In genomic region chr1:12618661-12619395, GRCh38 we compare ENCODE assay signal across 1 cellular context.
TF ChIP-seq lines count a peak whose summit lies in the region.

No MANE protein-coding gene starts in this region.

TF ChIP-seq in HepG2, 621 proteins besides CTCF, POLR2A, EP300 and RAD21 (continued from another document and continues in another):
- peak; percentile 74; the same call in 1 of the 2 replicates for TF ChIP-seq ESRRA (CRISPR knock-in tag; IDR thresholded peaks at IDR 0.05; ENCODE audit: low read depth)
- peak; percentile 19; the same call in 1 of the 2 replicates for TF ChIP-seq REPIN1 (CRISPR knock-in tag; IDR thresholded peaks at IDR 0.05; ENCODE audit: borderline replicate concordance, low read depth)
- TF ChIP-seq TARDBP (CRISPR knock-in tag; IDR thresholded peaks at IDR 0.05), result peak; percentile 80; the same call in 1 of the 2 replicates
- TF ChIP-seq ZBTB26 (CRISPR knock-in tag; IDR thresholded peaks at IDR 0.05; ENCODE audit: borderline replicate concordance), result no peak
- no peak for TF ChIP-seq NFYC (CRISPR knock-in tag; IDR thresholded peaks at IDR 0.05)
- TF ChIP-seq MXD4 (CRISPR knock-in tag; IDR thresholded peaks at IDR 0.05), result peak; percentile 46; the same call in 1 of the 2 replicates
- TF ChIP-seq ZNF503 (CRISPR knock-in tag; IDR thresholded peaks at IDR 0.05), result peak; percentile 89
- peak; percentile 96 for TF ChIP-seq JUNB (CRISPR knock-in tag; IDR thresholded peaks at IDR 0.05; ENCODE audit: borderline replicate concordance)
- peak; percentile 91; the same call in 1 of the 2 replicates for TF ChIP-seq CBX5 (CRISPR knock-in tag; IDR thresholded peaks at IDR 0.05; ENCODE audit: borderline replicate concordance)
- TF ChIP-seq ZMAT3 (CRISPR knock-in tag; conservative IDR thresholded peaks at IDR 0.05), result 0 out of 2 replicates have a peak, but pooled peaks have one; percentile 6
- no peak for TF ChIP-seq PLRG1 (conservative IDR thresholded peaks at IDR 0.05)
- TF ChIP-seq ZBTB10 (CRISPR knock-in tag; IDR thresholded peaks at IDR 0.05; ENCODE audit: borderline replicate concordance), result peak; percentile 34; the same call in 1 of the 2 replicates
- peak; percentile 88 for TF ChIP-seq ELF1 (CRISPR knock-in tag; IDR thresholded peaks at IDR 0.05)
- TF ChIP-seq SATB2 (CRISPR knock-in tag; IDR thresholded peaks at IDR 0.05), result no peak
- no peak for TF ChIP-seq CEBPB (IDR thresholded peaks at IDR 0.05; ENCODE audit: borderline replicate concordance, low read depth, low read length)
- no peak for TF ChIP-seq ZNF776 (CRISPR knock-in tag; IDR thresholded peaks at IDR 0.05)
- no peak for TF ChIP-seq ZNF850 (CRISPR knock-in tag; conservative IDR thresholded peaks at IDR 0.05)
- TF ChIP-seq NKX3-1 (CRISPR knock-in tag; IDR thresholded peaks at IDR 0.05), result peak; percentile 35; the same call in 1 of the 2 replicates
- no peak for TF ChIP-seq SMARCE1 (IDR thresholded peaks at IDR 0.05; ENCODE audit: borderline replicate concordance)
- no peak for TF ChIP-seq MTERF4 (CRISPR knock-in tag; IDR thresholded peaks at IDR 0.05)
- TF ChIP-seq HIVEP1 (CRISPR knock-in tag; IDR thresholded peaks at IDR 0.05), result peak; percentile 94
- 0 out of 2 replicates have a peak, but pooled peaks have one; percentile 48 for TF ChIP-seq ZNF556 (CRISPR knock-in tag; IDR thresholded peaks at IDR 0.05; ENCODE audit: borderline replicate concordance)
- no peak for TF ChIP-seq ZSCAN29 (CRISPR knock-in tag; conservative IDR thresholded peaks at IDR 0.05)
- no peak for TF ChIP-seq BRF2 (CRISPR knock-in tag; IDR thresholded peaks at IDR 0.05)
- no peak for TF ChIP-seq POLR2AphosphoS2 (IDR thresholded peaks at IDR 0.05; ENCODE audit: low read depth, low read length)
- TF ChIP-seq RAD51 (IDR thresholded peaks at IDR 0.05; ENCODE audit: borderline replicate concordance), result no peak
- TF ChIP-seq REST (IDR thresholded peaks at IDR 0.05; ENCODE audit: borderline replicate concordance in 1 of 2, low read depth in 1 of 2, low read length in 2 of 2), result peak in 1 of 2 experiments; percentile 76; a peak in 1 of 4 replicates
- 0 out of 2 replicates have a peak, but pooled peaks have one; percentile 14 for TF ChIP-seq ZNF713 (CRISPR knock-in tag; IDR thresholded peaks at IDR 0.05)
- peak; percentile 79; the same call in 1 of the 2 replicates for TF ChIP-seq SP140L (CRISPR knock-in tag; IDR thresholded peaks at IDR 0.05; ENCODE audit: borderline replicate concordance)
- TF ChIP-seq SIX1 (CRISPR knock-in tag; IDR thresholded peaks at IDR 0.05; ENCODE audit: borderline replicate concordance), result 0 out of 2 replicates have a peak, but pooled peaks have one; percentile 29
- no peak for TF ChIP-seq KLF15 (CRISPR knock-in tag; IDR thresholded peaks at IDR 0.05; ENCODE audit: borderline replicate concordance)
- peak; percentile 46; the same call in 1 of the 2 replicates for TF ChIP-seq XBP1 (CRISPR knock-in tag; IDR thresholded peaks at IDR 0.05)
- peak; percentile 74 for TF ChIP-seq TAF1 (CRISPR knock-in tag; IDR thresholded peaks at IDR 0.05)
- TF ChIP-seq KLF9 (CRISPR knock-in tag; IDR thresholded peaks at IDR 0.05; ENCODE audit: low read depth), result no peak
- TF ChIP-seq TRIM24 (CRISPR knock-in tag; IDR thresholded peaks at IDR 0.05), result 0 out of 2 replicates have a peak, but pooled peaks have one; percentile 6
- peak; percentile 87; the same call in 1 of the 2 replicates for TF ChIP-seq TSC22D2 (CRISPR knock-in tag; IDR thresholded peaks at IDR 0.05; ENCODE audit: borderline replicate concordance)
- TF ChIP-seq MBNL3 (CRISPR knock-in tag; conservative IDR thresholded peaks at IDR 0.05), result no peak
- TF ChIP-seq ZBTB34 (CRISPR knock-in tag; IDR thresholded peaks at IDR 0.05), result no peak
- TF ChIP-seq ZBTB38 (CRISPR knock-in tag; IDR thresholded peaks at IDR 0.05), result no peak
- TF ChIP-seq SIX4 (CRISPR knock-in tag; IDR thresholded peaks at IDR 0.05), result peak; percentile 43; the same call in 1 of the 2 replicates
- no peak for TF ChIP-seq MAFG (CRISPR knock-in tag; IDR thresholded peaks at IDR 0.05)
- no peak for TF ChIP-seq ZNF205 (CRISPR knock-in tag; IDR thresholded peaks at IDR 0.05)
- TF ChIP-seq MYPOP (CRISPR knock-in tag; IDR thresholded peaks at IDR 0.05), result 0 out of 2 replicates have a peak, but pooled peaks have one; percentile 32
- no peak for TF ChIP-seq ZSCAN5A (CRISPR knock-in tag; IDR thresholded peaks at IDR 0.05; ENCODE audit: borderline replicate concordance)
- TF ChIP-seq NR2C2 (CRISPR knock-in tag; IDR thresholded peaks at IDR 0.05; ENCODE audit: borderline replicate concordance), result no peak; the same call in 1 of the 2 replicates
- TF ChIP-seq ZIK1 (CRISPR knock-in tag; IDR thresholded peaks at IDR 0.05; ENCODE audit: borderline replicate concordance, low read depth), result 0 out of 2 replicates have a peak, but pooled peaks have one; percentile 55
- TF ChIP-seq CBX1 (IDR thresholded peaks at IDR 0.05; ENCODE audit: low read depth), result peak; percentile 40
- no peak for TF ChIP-seq HCFC1 (IDR thresholded peaks at IDR 0.05; ENCODE audit: low read depth, low read length)
- peak; percentile 85 for TF ChIP-seq ATF2 (CRISPR knock-in tag; IDR thresholded peaks at IDR 0.05)
- TF ChIP-seq ZFAT (CRISPR knock-in tag; conservative IDR thresholded peaks at IDR 0.05), result no peak
- no peak for TF ChIP-seq ZNF337 (CRISPR knock-in tag; IDR thresholded peaks at IDR 0.05; ENCODE audit: borderline replicate concordance, low read depth)
